Comparison of ENCODE assay signal across 8 cellular contexts in the genomic region with DNA sequence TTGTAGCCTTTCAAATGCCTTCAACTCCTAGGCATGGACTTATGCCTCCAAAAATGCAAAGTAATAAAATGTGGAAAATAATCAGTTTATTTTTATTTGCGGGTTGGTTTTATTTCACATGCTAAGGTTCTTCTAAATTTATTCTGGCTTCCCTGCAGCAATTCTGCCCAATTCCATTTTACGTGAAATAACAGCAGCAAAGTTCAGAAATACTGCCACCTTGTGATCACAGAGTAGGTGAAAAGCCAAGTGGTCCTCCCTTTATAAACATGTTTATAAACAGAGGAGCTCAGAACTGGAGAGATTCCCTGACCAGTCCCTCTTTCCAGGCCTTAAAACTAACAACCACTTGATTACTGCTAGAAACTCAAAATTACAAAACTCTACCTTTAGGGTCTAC. TPM values are rescaled to one million over a fixed set of nuclear protein-coding genes. Genes with fewer than 3 reads are reported as not detected.
A peak's percentile ranks its signal among the peaks of the same experiment; 100 is the strongest.
DNase-seq lines count a peak whose midpoint lies in the region; ATAC-seq and TF ChIP-seq lines count a peak whose summit lies in the region.

No MANE protein-coding gene starts in this region.

- H3K9me3 ChIP-seq in DOHH2 (ENCODE audit: control insufficient read depth, insufficient read depth, low read length) = no peaks in the 10 kb centered on the region
- H3K9me3 ChIP-seq in upper lobe of right lung = no peaks in the 10 kb centered on the region

- H3K4me2 ChIP-seq in DOHH2 (ENCODE audit: low read length) = no peak overlapping the region

- DNase-seq in HEK293T (ENCODE audit: extremely low spot score) (peak; percentile 21), SK-N-DZ (ENCODE audit: low spot score) (peak; percentile 23), iPS-NIHi11 (ENCODE audit: low spot score) (peak; percentile 27), upper lobe of right lung (no peak), NCI-H2029 (lab: John Stamatoyannopoulos, UW) (no peak)
- no peak for DNase-seq in activated CD4-positive, CD25-positive, alpha-beta regulatory T cell treated with anti-CD3 and anti-CD28 coated beads, Interleukin-2, amount 50 U/mL, for 72 hours

- TF ChIP-seq CTCF in DOHH2 (IDR thresholded peaks at IDR 0.05; ENCODE audit: low read depth, low read length, poor library complexity, severe bottlenecking) (peak; percentile 53), upper lobe of right lung (IDR thresholded peaks at IDR 0.05) (peak; percentile 31)

- CTCF ChIA-PET in HEK293T (lab: Yijun Ruan, JAX) = interaction anchor here (0.6 to 3.5 kb wide), 20 partner anchors 9 to 756 kb away, joined by 3 to 20 read pairs (median 4); no protein-coding TSS in a partner anchor

- H3K27ac ChIP-seq in DOHH2 (ENCODE audit: low read depth, low read length) (no peak overlapping the region), upper lobe of right lung (no peak overlapping the region)

- no peaks in the 10 kb centered on the region for H3K9me2 ChIP-seq in DOHH2 (replicated peaks; ENCODE audit: control insufficient read depth, low read length)

- no peaks in the 10 kb centered on the region for H3F3A ChIP-seq in DOHH2 (ENCODE audit: control insufficient read depth, insufficient read depth)

- H3K36me3 ChIP-seq in DOHH2 (ENCODE audit: control insufficient read depth, low read length) = no peaks in the 10 kb centered on the region
- H3K36me3 ChIP-seq in upper lobe of right lung = no peaks in the 10 kb centered on the region

- H3K27me3 ChIP-seq in DOHH2 (ENCODE audit: control insufficient read depth, low read length) = peaks cover 3% of the 10 kb centered on the region
- H3K27me3 ChIP-seq in upper lobe of right lung = peaks cover 9% of the 10 kb centered on the region

- no peaks in the 10 kb centered on the region for H3K4me1 ChIP-seq in DOHH2 (ENCODE audit: control insufficient read depth, low read length)
- no peaks in the 10 kb centered on the region for H3K4me1 ChIP-seq in upper lobe of right lung

- ATAC-seq in upper lobe of right lung (peak; percentile 22), HG02588 (IDR thresholded peaks at IDR 0.05; ENCODE audit: unreplicated experiment) (no peak)

- H3K79me2 ChIP-seq in DOHH2 (ENCODE audit: control insufficient read depth, low read length) = no peaks in the 10 kb centered on the region

- POLR2A ChIA-PET in HEK293T (lab: Yijun Ruan, JAX) = interaction anchor here (1.0 to 1.1 kb wide), 2 partner anchors 44 to 90 kb away, joined by 3 to 8 read pairs; partner anchors contain the start of gene PLRG1

- intact Hi-C loops in upper lobe of right lung (cut with DNase I) = no loop called here

- no peak overlapping the region for H3K4me3 ChIP-seq in DOHH2 (ENCODE audit: low read length)
- no peak overlapping the region for H3K4me3 ChIP-seq in upper lobe of right lung

- H4K20me1 ChIP-seq in DOHH2 (ENCODE audit: control insufficient read depth, insufficient read depth, low read depth, low read length) = no peaks in the 10 kb centered on the region

TF ChIP-seq in HEK293T, 16 proteins besides CTCF, POLR2A, EP300 and RAD21:
- TF ChIP-seq NFRKB (IDR thresholded peaks at IDR 0.05) (no peak), ELF4 (IDR thresholded peaks at IDR 0.05) (no peak), TARDBP (IDR thresholded peaks at IDR 0.05) (no peak), FOXA1 (IDR thresholded peaks at IDR 0.05) (no peak), FOXK2 (IDR thresholded peaks at IDR 0.05) (no peak), SUZ12 (IDR thresholded peaks at IDR 0.05) (no peak), HDGF (IDR thresholded peaks at IDR 0.05; ENCODE audit: borderline replicate concordance) (no peak), ARNT (IDR thresholded peaks at IDR 0.05) (no peak), SP1 (IDR thresholded peaks at IDR 0.05) (no peak), L3MBTL2 (conservative IDR thresholded peaks at IDR 0.05) (no peak), ZNF384 (IDR thresholded peaks at IDR 0.05) (no peak), PKNOX1 (IDR thresholded peaks at IDR 0.05) (no peak), CTBP1 (IDR thresholded peaks at IDR 0.05; ENCODE audit: borderline replicate concordance) (no peak)

RNA-seq across cellular contexts. Expression of gene DCHS2, which starts 14.7 kb away (rescaled TPM):
- 0.31 and 0.56 TPM in 2 replicates for polyA plus RNA-seq in SK-N-DZ (2014; cell fraction: cytosol; rRNA removed)
- 1.1 and 1.3 TPM in 2 replicates for polyA plus RNA-seq in SK-N-DZ (2014; cell fraction: nucleus; rRNA removed)
- 0.32 TPM for total RNA-seq in upper lobe of right lung

RNA-seq across cellular contexts. Expression of gene PLRG1, which starts 43.9 kb away (rescaled TPM):
- 41.2 and 47.3 TPM in 2 replicates for polyA plus RNA-seq in SK-N-DZ (2014; cell fraction: cytosol; rRNA removed)
- 80.0 and 83.0 TPM in 2 replicates for polyA plus RNA-seq in SK-N-DZ (2014; cell fraction: nucleus; rRNA removed)
- total RNA-seq in upper lobe of right lung = 68.8 TPM

RNA-seq across cellular contexts. Expression of gene FGB, which starts 56.6 kb away (rescaled TPM):
- polyA plus RNA-seq in SK-N-DZ (2014; cell fraction: cytosol; rRNA removed) = not detected in 2 replicates
- not detected in 2 replicates for polyA plus RNA-seq in SK-N-DZ (2014; cell fraction: nucleus; rRNA removed)
- total RNA-seq in upper lobe of right lung = 1.2 TPM

Comparison
In these comparisons a context has a peak if more than half of its experiments do, and no peak if none do; other contexts are left out.
1. DNase-seq: peak in HEK293T (single experiment), SK-N-DZ (single experiment) and iPS-NIHi11 (single experiment); none in upper lobe of right lung (single experiment), NCI-H2029 (single experiment) and activated CD4-positive, CD25-positive, alpha-beta regulatory T cell treated with anti-CD3 and anti-CD28 coated beads, Interleukin-2, amount 50 U/mL, for 72 hours (single experiment).